31 cellular contexts compared by ENCODE assay signal in genomic region chr12:118694128-118694775, GRCh38.
"Had no signal": no experiment of that assay in that cellular context is flagged by ENCODE, and none has a peak within 500 bp of the region (broad histone marks: within the 10 kb centered on the region; RNA-seq: fewer than 3 reads in every experiment).

No MANE protein-coding gene starts in this region.

- H3K4me1 ChIP-seq: Peyer's patch, SJSA1 had no signal

- DNase-seq: activated CD4-positive, alpha-beta T cell treated with anti-CD3 and anti-CD28 coated beads, Interleukin-2, amount 10 ng/mL, durations not matched to agents 24 days and 14 days; activated CD4-positive, alpha-beta T cell treated with anti-CD3 and anti-CD28 coated beads, Interleukin-2, amount 50 U/mL, for 4 hours; activated CD8-positive, alpha-beta T cell treated with anti-CD3 and anti-CD28 coated beads for 36 hours; activated effector memory CD4-positive, alpha-beta T cell treated with anti-CD3 and anti-CD28 coated beads, Interleukin-2, amount 50 U/mL, for 16 hours; activated naive CD4-positive, alpha-beta T cell; activated naive CD4-positive, alpha-beta T cell treated with anti-CD3 and anti-CD28 coated beads, Interleukin-2, amount 50 U/mL, for 16 hours; activated naive CD8-positive, alpha-beta T cell treated with anti-CD3 and anti-CD28 coated beads for 36 hours; activated T-cell treated with anti-CD3 and anti-CD28 coated beads, Interleukin-2, amount 50 U/mL, for 1 hour; activated T-cell treated with anti-CD3 and anti-CD28 coated beads, Interleukin-2, amount 50 U/mL, for 72 hours; amniotic stem cell; aorta; brain microvascular endothelial cell; NCI-H1092 treated with DMSO at 0.1 percent for 48 hours; NCI-H1417; NCI-H146; NCI-H187; NCI-H2029 treated with DMSO at 0.1 percent for 48 hours; NCI-H2107; NCI-H2171; NCI-H510A; NCI-H526; NCI-H748 treated with DMSO at 0.1 percent for 48 hours; NK-92 treated with Interleukin-12 subunit alpha and Interleukin-12 subunit beta, amount 100 ng/mL, for 24 hours; PC-3; Peyer's patch; RPMI8226; SHP77; SK-N-SH had no signal

- H3K9me3 ChIP-seq: Peyer's patch, SJSA1, SK-N-SH had no signal

- H3K27ac ChIP-seq: brain microvascular endothelial cell, Peyer's patch, SJSA1 had no signal

- H3K36me3 ChIP-seq: brain microvascular endothelial cell, Peyer's patch, SJSA1 had no signal

- ATAC-seq: activated CD8-positive, alpha-beta T cell treated with anti-CD3 and anti-CD28 coated beads for 36 hours; activated T-cell treated with anti-CD3 and anti-CD28 coated beads, Interleukin-2, amount 50 U/mL, for 72 hours; activated T-helper 17 cell treated with anti-CD3 and anti-CD28 coated beads, Interleukin-2, amount 50 U/mL, for 72 hours; K562; PC-3 had no signal

- H3K27me3 ChIP-seq: brain microvascular endothelial cell, Peyer's patch, SJSA1 had no signal

- H3K4me3 ChIP-seq: K562, Peyer's patch, SJSA1 had no signal
